Comparison of ENCODE assay signal across 8 cellular contexts in genomic region chr12:53295070-53295890, GRCh38. TPM values are rescaled to one million over a fixed set of nuclear protein-coding genes. Genes with fewer than 3 reads are reported as not detected.
DNase-seq lines count a peak whose midpoint lies in the region; ATAC-seq and TF ChIP-seq lines count a peak whose summit lies in the region.

Gene PFDN5, plus strand, starts transcription at chr12:53295542. Its CDS starts 26 bp downstream, at chr12:53295568.

- H3K27ac ChIP-seq in angular gyrus (ENCODE audit: low read depth, low read length): peak within 1 kb of the TSS; percentile 99
- peak within 1 kb of the TSS; percentile 88 for H3K27ac ChIP-seq in right cardiac atrium (ENCODE audit: low read length)
- H3K27ac ChIP-seq in uterus: peak within 1 kb of the TSS; percentile 80 to 88

- TF ChIP-seq POLR2A in uterus (IDR thresholded peaks at IDR 0.05): peak in 1 of 2 donors; percentile 63

- ATAC-seq in HG02884 (IDR thresholded peaks at IDR 0.05; ENCODE audit: unreplicated experiment) (peak; percentile 84), right cardiac atrium (peak; percentile 91 to 94)

- intact Hi-C loops in right cardiac atrium (cut with DNase I): no loop called here
- intact Hi-C loops in uterus (cut with DNase I; ENCODE audit: low total_unique reads): no loop called here

- H3K4me3 ChIP-seq in right cardiac atrium (ENCODE audit: low read length): peak within 1 kb of the TSS; percentile 97
- peak within 1 kb of the TSS; percentile 62 to 89 for H3K4me3 ChIP-seq in uterus

- WGBS in right cardiac atrium: under 1% methylated on average over 42 of the region's 42 CpGs

- no peaks in the 10 kb centered on the region for H3K4me1 ChIP-seq in right cardiac atrium (ENCODE audit: control insufficient read depth, insufficient read depth, low read length)
- peaks cover 11 to 14% of the 10 kb centered on the region in 2 donors for H3K4me1 ChIP-seq in uterus

- in situ Hi-C loops in GM13977 (cut with MboI; ENCODE audit: low pct_unique_long_range_greater_than_20kb, low sequenced_read_pairs, unreplicated experiment): no loop called here

- DNase-seq in GM13977 (ENCODE audit: low spot score) (peak; percentile 90), NCI-H1694 (lab: John Stamatoyannopoulos, UW) (peak; percentile 51), T-helper 2 cell (peak; percentile 61 to 94 (median 79)), right cardiac atrium (peak; percentile 89 to 96 (median 95)), pulmonary artery endothelial cell (ENCODE audit: low read depth, low spot score) (peak; percentile 84), uterus (peak; percentile 86 to 89)

- no peaks in the 10 kb centered on the region for H3K27me3 ChIP-seq in right cardiac atrium (ENCODE audit: control insufficient read depth, insufficient read depth)
- no peaks in the 10 kb centered on the region for H3K27me3 ChIP-seq in uterus

- TF ChIP-seq CTCF in GM13977 (IDR thresholded peaks at IDR 0.05; ENCODE audit: extremely low read depth, insufficient read depth, missing control alignments): no peak
- TF ChIP-seq CTCF in uterus (IDR thresholded peaks at IDR 0.05): peak in 2 of 4 experiments; percentile 45 to 55

- no peaks in the 10 kb centered on the region for H3K9me3 ChIP-seq in right cardiac atrium (ENCODE audit: control insufficient read depth, low read length)
- H3K9me3 ChIP-seq in uterus: no peaks in the 10 kb centered on the region

- no peaks in the 10 kb centered on the region for H3K36me3 ChIP-seq in uterus

RNA-seq across cellular contexts. Expression of gene PFDN5, which starts in this region (rescaled TPM):
- total RNA-seq in right cardiac atrium (100 to 1,000 TPM; 355 to 443 (median 395) TPM), pulmonary artery endothelial cell (382 and 446 TPM in 2 replicates), uterus (1,000 to 10,000 TPM in 2 of 4 donors, 100 to 1,000 TPM in 2; 347 to 1,573 (median 972) TPM)
- polyA plus RNA-seq in right cardiac atrium: 764 TPM

Comparison
In these comparisons a context has a peak if more than half of its experiments do, and no peak if none do; other contexts are left out.
1. Peak in every context shown above with its lines: DNase-seq, ATAC-seq, H3K4me3 ChIP-seq and H3K27ac ChIP-seq.